Comparison of ENCODE assay signal across 12 cellular contexts in genomic region chr2:138707424-138708074, GRCh38.
DNase-seq lines count a peak whose midpoint lies in the region; ATAC-seq and TF ChIP-seq lines count a peak whose summit lies in the region.
"Had no signal": no experiment of that assay in that cellular context is flagged by ENCODE, and none has a peak within 500 bp of the region (broad histone marks: within the 10 kb centered on the region; RNA-seq: fewer than 3 reads in every experiment).

No MANE protein-coding gene starts in this region.

- H3K27me3 ChIP-seq in fibroblast of lung (ENCODE audit: control insufficient read depth, insufficient read depth, low read length): no peaks in the 10 kb centered on the region
- H3K27me3 ChIP-seq: uterus had no signal

- no peaks in the 10 kb centered on the region for H4K20me1 ChIP-seq in fibroblast of lung (ENCODE audit: control insufficient read depth, extremely low read depth, insufficient read depth, low read length)

- H3K27ac ChIP-seq in fibroblast of lung (ENCODE audit: insufficient read depth, low read length): peak overlapping the region; percentile 50
- H3K27ac ChIP-seq: uterus had no signal

- H3K4me1 ChIP-seq in fibroblast of lung (ENCODE audit: control insufficient read depth, extremely low read depth, insufficient read depth, low read length): peaks cover 9% of the 10 kb centered on the region
- H3K4me1 ChIP-seq: uterus had no signal

- no peak overlapping the region for H2AFZ ChIP-seq in fibroblast of lung (ENCODE audit: low read length)

- no peaks in the 10 kb centered on the region for H3K79me2 ChIP-seq in fibroblast of lung (ENCODE audit: control insufficient read depth, insufficient read depth, low read length)

- H3K36me3 ChIP-seq in fibroblast of lung (ENCODE audit: control insufficient read depth, insufficient read depth, low read length): no peaks in the 10 kb centered on the region
- H3K36me3 ChIP-seq: uterus had no signal

- no peaks in the 10 kb centered on the region for H3K9me3 ChIP-seq in fibroblast of lung (ENCODE audit: control insufficient read depth, insufficient read depth, low read depth, low read length)
- H3K9me3 ChIP-seq: uterus had no signal

- DNase-seq in ELR (ENCODE audit: low read depth) (peak; percentile 72), NCI-H82 treated with DMSO at 0.1 percent for 48 hours (lab: John Stamatoyannopoulos, UW; ENCODE audit: unreplicated experiment) (peak; percentile 17), fibroblast of lung (ENCODE audit: low read depth in 2 of 2) (peak; percentile 95 to 96), non-pigmented ciliary epithelial cell (ENCODE audit: low read depth) (peak; percentile 59), COLO829 (ENCODE audit: low spot score) (no peak)
- DNase-seq in activated CD4-positive, alpha-beta T cell treated with anti-CD3 and anti-CD28 coated beads, Interleukin-2, amount 50 U/mL, for 4 hours: no peak
- no peak for DNase-seq in stimulated activated CD8-positive, alpha-beta memory T cell treated with anti-CD3 and anti-CD28 coated beads, Interleukin-4, amount 100 ng/mL, for 48 hours
- DNase-seq: activated T-cell treated with anti-CD3 and anti-CD28 coated beads, Interleukin-2, amount 50 U/mL, for 1 hour; central memory CD4-positive, alpha-beta T cell; retina; uterus had no signal

- no peak for TF ChIP-seq CTCF in fibroblast of lung (conservative IDR thresholded peaks at IDR 0.05 in 1 of 2, IDR thresholded peaks at IDR 0.05 in 1 of 2; ENCODE audit: low read depth in 1 of 2, low read length in 2 of 2)

- H3K9ac ChIP-seq in fibroblast of lung (ENCODE audit: insufficient read depth, low read length): no peak overlapping the region

- ATAC-seq in GM21360 (IDR thresholded peaks at IDR 0.05; ENCODE audit: unreplicated experiment): no peak

- no peak overlapping the region for H3K4me3 ChIP-seq in fibroblast of lung (replicated peaks in 1 of 4; ENCODE audit: control extremely low read depth in 1 of 4, insufficient read depth in 1 of 4, low read depth in 3 of 4, low read length in 4 of 4)
- H3K4me3 ChIP-seq: uterus had no signal

- H3K4me2 ChIP-seq in fibroblast of lung (ENCODE audit: extremely low read depth, insufficient read depth, low read length): peak overlapping the region; percentile 66

Comparison
In these comparisons a context has a peak if more than half of its experiments do, and no peak if none do; other contexts are left out.
1. DNase-seq: peak in ELR (single experiment), NCI-H82 treated with DMSO at 0.1 percent for 48 hours (single experiment), fibroblast of lung (2 of 2) and non-pigmented ciliary epithelial cell (single experiment); none in activated CD4-positive, alpha-beta T cell treated with anti-CD3 and anti-CD28 coated beads, Interleukin-2, amount 50 U/mL, for 4 hours (0 of 2), COLO829 (single experiment) and stimulated activated CD8-positive, alpha-beta memory T cell treated with anti-CD3 and anti-CD28 coated beads, Interleukin-4, amount 100 ng/mL, for 48 hours (single experiment).